1 cellular context compared by ENCODE assay signal in the genomic region with DNA sequence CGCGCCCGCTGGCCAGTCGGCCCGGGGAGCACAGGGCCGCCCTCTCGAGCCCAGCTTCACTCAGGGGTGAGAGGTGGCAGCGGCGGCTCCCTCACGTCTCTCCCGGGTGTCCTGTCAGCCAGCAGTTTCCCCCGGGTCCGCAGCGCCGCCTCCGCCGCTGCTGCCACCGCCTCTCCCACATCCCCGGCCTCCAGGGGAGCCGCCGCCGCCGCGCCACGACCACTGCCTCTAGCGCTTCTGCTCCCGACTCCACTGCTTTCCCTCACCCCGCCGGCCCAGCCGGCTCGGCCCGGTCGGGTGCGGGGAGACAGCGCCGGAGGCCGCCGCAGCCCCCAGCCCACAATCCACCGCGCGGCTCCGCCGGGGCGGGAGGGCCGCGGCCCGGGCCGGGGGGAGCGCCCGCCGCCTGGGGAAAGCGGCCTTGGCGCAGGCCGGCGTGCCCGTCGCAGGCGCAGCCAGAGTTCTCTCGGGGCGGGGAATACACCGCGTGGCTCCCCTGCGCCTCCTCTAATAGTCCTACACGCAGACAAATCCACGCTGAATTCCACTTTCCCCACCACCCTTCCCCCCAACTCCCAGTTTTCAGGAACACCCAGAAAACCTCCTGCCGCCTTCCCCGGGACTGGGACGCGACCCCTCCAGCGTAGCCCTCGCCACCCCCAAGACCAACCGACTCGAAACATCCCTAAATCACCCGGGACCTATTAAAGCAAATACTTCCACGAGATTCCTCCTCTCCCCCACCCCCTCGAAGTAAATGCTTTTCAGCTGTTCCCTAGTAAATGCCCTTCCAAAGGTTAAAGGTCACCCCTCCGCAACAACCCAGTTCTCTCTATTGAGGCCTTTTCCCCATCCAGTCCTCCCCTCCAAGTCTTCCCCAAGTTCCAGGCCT.
TF ChIP-seq lines count a peak whose summit lies in the region.

A gene with protein sequence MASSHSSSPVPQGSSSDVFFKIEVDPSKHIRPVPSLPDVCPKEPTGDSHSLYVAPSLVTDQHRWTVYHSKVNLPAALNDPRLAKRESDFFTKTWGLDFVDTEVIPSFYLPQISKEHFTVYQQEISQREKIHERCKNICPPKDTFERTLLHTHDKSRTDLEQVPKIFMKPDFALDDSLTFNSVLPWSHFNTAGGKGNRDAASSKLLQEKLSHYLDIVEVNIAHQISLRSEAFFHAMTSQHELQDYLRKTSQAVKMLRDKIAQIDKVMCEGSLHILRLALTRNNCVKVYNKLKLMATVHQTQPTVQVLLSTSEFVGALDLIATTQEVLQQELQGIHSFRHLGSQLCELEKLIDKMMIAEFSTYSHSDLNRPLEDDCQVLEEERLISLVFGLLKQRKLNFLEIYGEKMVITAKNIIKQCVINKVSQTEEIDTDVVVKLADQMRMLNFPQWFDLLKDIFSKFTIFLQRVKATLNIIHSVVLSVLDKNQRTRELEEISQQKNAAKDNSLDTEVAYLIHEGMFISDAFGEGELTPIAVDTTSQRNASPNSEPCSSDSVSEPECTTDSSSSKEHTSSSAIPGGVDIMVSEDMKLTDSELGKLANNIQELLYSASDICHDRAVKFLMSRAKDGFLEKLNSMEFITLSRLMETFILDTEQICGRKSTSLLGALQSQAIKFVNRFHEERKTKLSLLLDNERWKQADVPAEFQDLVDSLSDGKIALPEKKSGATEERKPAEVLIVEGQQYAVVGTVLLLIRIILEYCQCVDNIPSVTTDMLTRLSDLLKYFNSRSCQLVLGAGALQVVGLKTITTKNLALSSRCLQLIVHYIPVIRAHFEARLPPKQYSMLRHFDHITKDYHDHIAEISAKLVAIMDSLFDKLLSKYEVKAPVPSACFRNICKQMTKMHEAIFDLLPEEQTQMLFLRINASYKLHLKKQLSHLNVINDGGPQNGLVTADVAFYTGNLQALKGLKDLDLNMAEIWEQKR (minus strand): TSS at position 346 of the 892 bp plus-strand sequence. CDS start 35,429 bp downstream, outside the sequence.

TF ChIP-seq in HepG2, 621 proteins besides CTCF, POLR2A, EP300 and RAD21 (continued from another document and continues in another):
- TF ChIP-seq FOXM1 (CRISPR knock-in tag; IDR thresholded peaks at IDR 0.05) (no peak), ZNF577 (CRISPR knock-in tag; IDR thresholded peaks at IDR 0.05; ENCODE audit: borderline replicate concordance, low read depth) (peak; percentile 65; the same call in 1 of the 2 replicates), BRD4 (CRISPR knock-in tag; IDR thresholded peaks at IDR 0.05) (peak; percentile 72), ZBTB20 (CRISPR knock-in tag; IDR thresholded peaks at IDR 0.05; ENCODE audit: borderline replicate concordance, low read depth) (0 out of 2 replicates have a peak, but pooled peaks have one; percentile 34), FOXJ3 (CRISPR knock-in tag; IDR thresholded peaks at IDR 0.05; ENCODE audit: borderline replicate concordance) (no peak), CC2D1A (CRISPR knock-in tag; IDR thresholded peaks at IDR 0.05) (no peak), HNF4G (IDR thresholded peaks at IDR 0.05; ENCODE audit: borderline replicate concordance, low read depth, low read length) (peak; percentile 83; the same call in 1 of the 2 replicates), HNF4G (CRISPR knock-in tag; IDR thresholded peaks at IDR 0.05; ENCODE audit: borderline replicate concordance, low read depth) (0 out of 2 replicates have a peak, but pooled peaks have one; percentile 29), SAFB2 (CRISPR knock-in tag; IDR thresholded peaks at IDR 0.05; ENCODE audit: borderline replicate concordance, low read depth) (0 out of 2 replicates have a peak, but pooled peaks have one; percentile 25), SRY (CRISPR knock-in tag; IDR thresholded peaks at IDR 0.05) (peak; percentile 93; the same call in 1 of the 2 replicates), TOPORS (CRISPR knock-in tag; IDR thresholded peaks at IDR 0.05) (peak; percentile 68; the same call in 1 of the 2 replicates), XRCC5 (optimal IDR thresholded peaks at IDR 0.05; ENCODE audit: low read length) (peak; percentile 35), ZNF839 (CRISPR knock-in tag; IDR thresholded peaks at IDR 0.05; ENCODE audit: borderline replicate concordance) (no peak), YY1 (IDR thresholded peaks at IDR 0.05; ENCODE audit: insufficient read depth, insufficient replicate concordance, low read depth, low read length) (peak; percentile 35), MAFF (IDR thresholded peaks at IDR 0.05; ENCODE audit: low read depth, low read length) (no peak), CHCHD3 (CRISPR knock-in tag; IDR thresholded peaks at IDR 0.05) (no peak), ZFX (CRISPR knock-in tag; IDR thresholded peaks at IDR 0.05; ENCODE audit: low read depth) (peak; percentile 87), CCDC6 (CRISPR knock-in tag; IDR thresholded peaks at IDR 0.05) (0 out of 2 replicates have a peak, but pooled peaks have one; percentile 40), RXRB (CRISPR knock-in tag; IDR thresholded peaks at IDR 0.05; ENCODE audit: borderline replicate concordance) (no peak), MAFG (CRISPR knock-in tag; IDR thresholded peaks at IDR 0.05) (no peak), HNF4A (CRISPR knock-in tag; IDR thresholded peaks at IDR 0.05) (peak; percentile 60), SP5 (CRISPR knock-in tag; IDR thresholded peaks at IDR 0.05; ENCODE audit: borderline replicate concordance, low read depth) (0 out of 2 replicates have a peak, but pooled peaks have one; percentile 9), ZNF350 (CRISPR knock-in tag; IDR thresholded peaks at IDR 0.05; ENCODE audit: borderline replicate concordance, low read depth) (no peak), ZNF614 (CRISPR knock-in tag; IDR thresholded peaks at IDR 0.05; ENCODE audit: borderline replicate concordance) (peak; percentile 37; the same call in 1 of the 2 replicates), ZNF331 (CRISPR knock-in tag; IDR thresholded peaks at IDR 0.05) (no peak; the same call in 1 of the 2 replicates), RELA (CRISPR knock-in tag; IDR thresholded peaks at IDR 0.05) (peak; percentile 10; the same call in 1 of the 2 replicates), NFYC (CRISPR knock-in tag; IDR thresholded peaks at IDR 0.05) (no peak), ZNF780A (CRISPR knock-in tag; IDR thresholded peaks at IDR 0.05) (no peak), ZFY (CRISPR knock-in tag; IDR thresholded peaks at IDR 0.05) (peak; percentile 96)
- TF ChIP-seq, protein P1, sequence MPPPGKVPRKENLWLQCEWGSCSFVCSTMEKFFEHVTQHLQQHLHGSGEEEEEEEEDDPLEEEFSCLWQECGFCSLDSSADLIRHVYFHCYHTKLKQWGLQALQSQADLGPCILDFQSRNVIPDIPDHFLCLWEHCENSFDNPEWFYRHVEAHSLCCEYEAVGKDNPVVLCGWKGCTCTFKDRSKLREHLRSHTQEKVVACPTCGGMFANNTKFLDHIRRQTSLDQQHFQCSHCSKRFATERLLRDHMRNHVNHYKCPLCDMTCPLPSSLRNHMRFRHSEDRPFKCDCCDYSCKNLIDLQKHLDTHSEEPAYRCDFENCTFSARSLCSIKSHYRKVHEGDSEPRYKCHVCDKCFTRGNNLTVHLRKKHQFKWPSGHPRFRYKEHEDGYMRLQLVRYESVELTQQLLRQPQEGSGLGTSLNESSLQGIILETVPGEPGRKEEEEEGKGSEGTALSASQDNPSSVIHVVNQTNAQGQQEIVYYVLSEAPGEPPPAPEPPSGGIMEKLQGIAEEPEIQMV (CRISPR knock-in tag; IDR thresholded peaks at IDR 0.05; ENCODE audit: low read depth), result peak; percentile 80
- TF ChIP-seq, protein P2, sequence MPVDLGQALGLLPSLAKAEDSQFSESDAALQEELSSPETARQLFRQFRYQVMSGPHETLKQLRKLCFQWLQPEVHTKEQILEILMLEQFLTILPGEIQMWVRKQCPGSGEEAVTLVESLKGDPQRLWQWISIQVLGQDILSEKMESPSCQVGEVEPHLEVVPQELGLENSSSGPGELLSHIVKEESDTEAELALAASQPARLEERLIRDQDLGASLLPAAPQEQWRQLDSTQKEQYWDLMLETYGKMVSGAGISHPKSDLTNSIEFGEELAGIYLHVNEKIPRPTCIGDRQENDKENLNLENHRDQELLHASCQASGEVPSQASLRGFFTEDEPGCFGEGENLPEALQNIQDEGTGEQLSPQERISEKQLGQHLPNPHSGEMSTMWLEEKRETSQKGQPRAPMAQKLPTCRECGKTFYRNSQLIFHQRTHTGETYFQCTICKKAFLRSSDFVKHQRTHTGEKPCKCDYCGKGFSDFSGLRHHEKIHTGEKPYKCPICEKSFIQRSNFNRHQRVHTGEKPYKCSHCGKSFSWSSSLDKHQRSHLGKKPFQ (CRISPR knock-in tag; IDR thresholded peaks at IDR 0.05; ENCODE audit: insufficient replicate concordance), result peak; percentile 60
- TF ChIP-seq, protein P3, sequence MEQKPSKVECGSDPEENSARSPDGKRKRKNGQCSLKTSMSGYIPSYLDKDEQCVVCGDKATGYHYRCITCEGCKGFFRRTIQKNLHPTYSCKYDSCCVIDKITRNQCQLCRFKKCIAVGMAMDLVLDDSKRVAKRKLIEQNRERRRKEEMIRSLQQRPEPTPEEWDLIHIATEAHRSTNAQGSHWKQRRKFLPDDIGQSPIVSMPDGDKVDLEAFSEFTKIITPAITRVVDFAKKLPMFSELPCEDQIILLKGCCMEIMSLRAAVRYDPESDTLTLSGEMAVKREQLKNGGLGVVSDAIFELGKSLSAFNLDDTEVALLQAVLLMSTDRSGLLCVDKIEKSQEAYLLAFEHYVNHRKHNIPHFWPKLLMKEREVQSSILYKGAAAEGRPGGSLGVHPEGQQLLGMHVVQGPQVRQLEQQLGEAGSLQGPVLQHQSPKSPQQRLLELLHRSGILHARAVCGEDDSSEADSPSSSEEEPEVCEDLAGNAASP (CRISPR knock-in tag; IDR thresholded peaks at IDR 0.05; ENCODE audit: borderline replicate concordance), result 0 out of 2 replicates have a peak, but pooled peaks have one; percentile 50
- TF ChIP-seq, protein P4, sequence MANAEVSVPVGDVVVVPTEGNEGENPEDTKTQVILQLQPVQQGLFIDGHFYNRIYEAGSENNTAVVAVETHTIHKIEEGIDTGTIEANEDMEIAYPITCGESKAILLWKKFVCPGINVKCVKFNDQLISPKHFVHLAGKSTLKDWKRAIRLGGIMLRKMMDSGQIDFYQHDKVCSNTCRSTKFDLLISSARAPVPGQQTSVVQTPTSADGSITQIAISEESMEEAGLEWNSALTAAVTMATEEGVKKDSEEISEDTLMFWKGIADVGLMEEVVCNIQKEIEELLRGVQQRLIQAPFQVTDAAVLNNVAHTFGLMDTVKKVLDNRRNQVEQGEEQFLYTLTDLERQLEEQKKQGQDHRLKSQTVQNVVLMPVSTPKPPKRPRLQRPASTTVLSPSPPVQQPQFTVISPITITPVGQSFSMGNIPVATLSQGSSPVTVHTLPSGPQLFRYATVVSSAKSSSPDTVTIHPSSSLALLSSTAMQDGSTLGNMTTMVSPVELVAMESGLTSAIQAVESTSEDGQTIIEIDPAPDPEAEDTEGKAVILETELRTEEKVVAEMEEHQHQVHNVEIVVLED (CRISPR knock-in tag; IDR thresholded peaks at IDR 0.05; ENCODE audit: borderline replicate concordance), result peak; percentile 22; the same call in 1 of the 2 replicates
- TF ChIP-seq, protein P5, sequence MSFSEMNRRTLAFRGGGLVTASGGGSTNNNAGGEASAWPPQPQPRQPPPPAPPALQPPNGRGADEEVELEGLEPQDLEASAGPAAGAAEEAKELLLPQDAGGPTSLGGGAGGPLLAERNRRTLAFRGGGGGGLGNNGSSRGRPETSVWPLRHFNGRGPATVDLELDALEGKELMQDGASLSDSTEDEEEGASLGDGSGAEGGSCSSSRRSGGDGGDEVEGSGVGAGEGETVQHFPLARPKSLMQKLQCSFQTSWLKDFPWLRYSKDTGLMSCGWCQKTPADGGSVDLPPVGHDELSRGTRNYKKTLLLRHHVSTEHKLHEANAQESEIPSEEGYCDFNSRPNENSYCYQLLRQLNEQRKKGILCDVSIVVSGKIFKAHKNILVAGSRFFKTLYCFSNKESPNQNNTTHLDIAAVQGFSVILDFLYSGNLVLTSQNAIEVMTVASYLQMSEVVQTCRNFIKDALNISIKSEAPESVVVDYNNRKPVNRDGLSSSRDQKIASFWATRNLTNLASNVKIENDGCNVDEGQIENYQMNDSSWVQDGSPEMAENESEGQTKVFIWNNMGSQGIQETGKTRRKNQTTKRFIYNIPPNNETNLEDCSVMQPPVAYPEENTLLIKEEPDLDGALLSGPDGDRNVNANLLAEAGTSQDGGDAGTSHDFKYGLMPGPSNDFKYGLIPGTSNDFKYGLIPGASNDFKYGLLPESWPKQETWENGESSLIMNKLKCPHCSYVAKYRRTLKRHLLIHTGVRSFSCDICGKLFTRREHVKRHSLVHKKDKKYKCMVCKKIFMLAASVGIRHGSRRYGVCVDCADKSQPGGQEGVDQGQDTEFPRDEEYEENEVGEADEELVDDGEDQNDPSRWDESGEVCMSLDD (CRISPR knock-in tag; IDR thresholded peaks at IDR 0.05; ENCODE audit: borderline replicate concordance), result no peak
- TF ChIP-seq, protein P6, sequence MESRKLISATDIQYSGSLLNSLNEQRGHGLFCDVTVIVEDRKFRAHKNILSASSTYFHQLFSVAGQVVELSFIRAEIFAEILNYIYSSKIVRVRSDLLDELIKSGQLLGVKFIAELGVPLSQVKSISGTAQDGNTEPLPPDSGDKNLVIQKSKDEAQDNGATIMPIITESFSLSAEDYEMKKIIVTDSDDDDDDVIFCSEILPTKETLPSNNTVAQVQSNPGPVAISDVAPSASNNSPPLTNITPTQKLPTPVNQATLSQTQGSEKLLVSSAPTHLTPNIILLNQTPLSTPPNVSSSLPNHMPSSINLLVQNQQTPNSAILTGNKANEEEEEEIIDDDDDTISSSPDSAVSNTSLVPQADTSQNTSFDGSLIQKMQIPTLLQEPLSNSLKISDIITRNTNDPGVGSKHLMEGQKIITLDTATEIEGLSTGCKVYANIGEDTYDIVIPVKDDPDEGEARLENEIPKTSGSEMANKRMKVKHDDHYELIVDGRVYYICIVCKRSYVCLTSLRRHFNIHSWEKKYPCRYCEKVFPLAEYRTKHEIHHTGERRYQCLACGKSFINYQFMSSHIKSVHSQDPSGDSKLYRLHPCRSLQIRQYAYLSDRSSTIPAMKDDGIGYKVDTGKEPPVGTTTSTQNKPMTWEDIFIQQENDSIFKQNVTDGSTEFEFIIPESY (CRISPR knock-in tag; IDR thresholded peaks at IDR 0.05), result no peak
- TF ChIP-seq, protein P7, sequence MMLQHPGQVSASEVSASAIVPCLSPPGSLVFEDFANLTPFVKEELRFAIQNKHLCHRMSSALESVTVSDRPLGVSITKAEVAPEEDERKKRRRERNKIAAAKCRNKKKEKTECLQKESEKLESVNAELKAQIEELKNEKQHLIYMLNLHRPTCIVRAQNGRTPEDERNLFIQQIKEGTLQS (CRISPR knock-in tag; IDR thresholded peaks at IDR 0.05), result peak; percentile 43; the same call in 1 of the 2 replicates
- TF ChIP-seq, protein P8, sequence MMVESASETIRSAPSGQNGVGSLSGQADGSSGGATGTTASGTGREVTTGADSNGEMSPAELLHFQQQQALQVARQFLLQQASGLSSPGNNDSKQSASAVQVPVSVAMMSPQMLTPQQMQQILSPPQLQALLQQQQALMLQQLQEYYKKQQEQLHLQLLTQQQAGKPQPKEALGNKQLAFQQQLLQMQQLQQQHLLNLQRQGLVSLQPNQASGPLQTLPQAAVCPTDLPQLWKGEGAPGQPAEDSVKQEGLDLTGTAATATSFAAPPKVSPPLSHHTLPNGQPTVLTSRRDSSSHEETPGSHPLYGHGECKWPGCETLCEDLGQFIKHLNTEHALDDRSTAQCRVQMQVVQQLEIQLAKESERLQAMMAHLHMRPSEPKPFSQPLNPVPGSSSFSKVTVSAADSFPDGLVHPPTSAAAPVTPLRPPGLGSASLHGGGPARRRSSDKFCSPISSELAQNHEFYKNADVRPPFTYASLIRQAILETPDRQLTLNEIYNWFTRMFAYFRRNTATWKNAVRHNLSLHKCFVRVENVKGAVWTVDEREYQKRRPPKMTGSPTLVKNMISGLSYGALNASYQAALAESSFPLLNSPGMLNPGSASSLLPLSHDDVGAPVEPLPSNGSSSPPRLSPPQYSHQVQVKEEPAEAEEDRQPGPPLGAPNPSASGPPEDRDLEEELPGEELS (CRISPR knock-in tag; IDR thresholded peaks at IDR 0.05), result peak; percentile 27; the same call in 1 of the 2 replicates
